In genomic region chr10:34704526-34705184, GRCh38 we compare ENCODE assay signal across 2 cellular contexts.
A peak's percentile ranks its signal among the peaks of the same experiment; 100 is the strongest.
TF ChIP-seq lines count a peak whose summit lies in the region.

No MANE protein-coding gene starts in this region.

TF ChIP-seq in IMR-90, 13 proteins besides CTCF, POLR2A, EP300 and RAD21:
- 0 out of 2 replicates have a peak, but pooled peaks have one; percentile 19 for TF ChIP-seq MAFK (IDR thresholded peaks at IDR 0.05; ENCODE audit: low read depth, low read length)
- TF ChIP-seq SMC3 (IDR thresholded peaks at IDR 0.05; ENCODE audit: low read depth, low read length) = no peak

TF ChIP-seq in endothelial cell of umbilical vein, 7 proteins besides CTCF, POLR2A, EP300 and RAD21:
- no peak for TF ChIP-seq MYC (IDR thresholded peaks at IDR 0.05; ENCODE audit: low read depth, low read length)
- no peak for TF ChIP-seq EZH2 (IDR thresholded peaks at IDR 0.05; ENCODE audit: borderline replicate concordance, low read depth, low read length, severe bottlenecking)
- no peak for TF ChIP-seq MAX (IDR thresholded peaks at IDR 0.05; ENCODE audit: insufficient read depth, insufficient read length)
- no peak for TF ChIP-seq JUN (IDR thresholded peaks at IDR 0.05; ENCODE audit: borderline replicate concordance, insufficient read depth, insufficient read length, low read depth)
- no peak for TF ChIP-seq POLR2AphosphoS5 (IDR thresholded peaks at IDR 0.05; ENCODE audit: insufficient read depth, low read depth, low read length)
- TF ChIP-seq GATA2 (IDR thresholded peaks at IDR 0.05; ENCODE audit: insufficient read depth, insufficient read length, low read depth, low read length) = no peak
- TF ChIP-seq FOS (IDR thresholded peaks at IDR 0.05; ENCODE audit: borderline replicate concordance, insufficient read depth, low read length) = no peak
